8 cellular contexts compared by ENCODE assay signal in genomic region chr16:31386157-31386984, GRCh38. TPM values are rescaled to one million over a fixed set of nuclear protein-coding genes. Genes with fewer than 3 reads are reported as not detected.
DNase-seq lines count a peak whose midpoint lies in the region; ATAC-seq and TF ChIP-seq lines count a peak whose summit lies in the region.

No MANE protein-coding gene starts in this region.

- TF ChIP-seq CTCF in stomach (IDR thresholded peaks at IDR 0.05): no peak

- no peak overlapping the region for H3K4me3 ChIP-seq in stomach

- H3K27me3 Mint-ChIP-seq in immature natural killer cell (ENCODE audit: low read depth in 3 of 3): peaks cover 1 to 4% (median 2%) of the 10 kb centered on the region in 3 donors

- ATAC-seq in SK-N-SH treated with all-trans-retinoic acid at 6 μM for 48 hours (peak; percentile 31), HG03196 (IDR thresholded peaks at IDR 0.05; ENCODE audit: unreplicated experiment) (no peak), HG02759 (IDR thresholded peaks at IDR 0.05; ENCODE audit: unreplicated experiment) (no peak)

- WGBS in stomach, 5 donors: 39 to 48% (median 45%) methylated on average over 6 of the region's 6 CpGs

- H3K36me3 Mint-ChIP-seq in immature natural killer cell: peaks cover 6 to 15% (median 13%) of the 10 kb centered on the region in 3 donors

- H3K4me1 Mint-ChIP-seq in immature natural killer cell: peaks cover 26 to 49% of the 10 kb centered on the region in 2 donors

- H3K27ac ChIP-seq in stomach: no peak overlapping the region

- H3K27ac Mint-ChIP-seq in immature natural killer cell: peak overlapping the region in 4 of 6 donors; percentile 11 to 69 (median 18)

- DNase-seq in Ammon's horn (ENCODE audit: low spot score) (peak; percentile 80), GOT3 (lab: John Stamatoyannopoulos, UW) (peak; percentile 14), immature natural killer cell (peak; percentile 58 to 65 (median 65)), stomach (no peak), NCI-H2171 treated with DMSO at 0.1 percent for 48 hours (lab: John Stamatoyannopoulos, UW) (no peak)

- no peak for TF ChIP-seq EP300 in stomach (IDR thresholded peaks at IDR 0.05)

- peaks cover 0 to 30% (median 0%) of the 10 kb centered on the region in 3 donors for H3K27me3 ChIP-seq in stomach

- intact Hi-C loops in stomach (cut with DNase I; ENCODE audit: low total_unique reads): no loop called here

- no peak for TF ChIP-seq POLR2A in stomach (IDR thresholded peaks at IDR 0.05)

- H3K9me3 ChIP-seq in stomach: no peaks in the 10 kb centered on the region

- peaks cover 0 to 8% (median 0%) of the 10 kb centered on the region in 4 donors for H3K4me1 ChIP-seq in stomach

- H3K36me3 ChIP-seq in stomach: no peaks in the 10 kb centered on the region

- peak overlapping the region in 1 of 5 donors; percentile 19 for H3K4me3 Mint-ChIP-seq in immature natural killer cell

- H3K9me3 Mint-ChIP-seq in immature natural killer cell: no peaks in the 10 kb centered on the region

TF ChIP-seq in SK-N-SH treated with all-trans-retinoic acid at 6 μM for 48 hours, 23 proteins besides CTCF, POLR2A, EP300 and RAD21:
- no peak for TF ChIP-seq ISL1 (CRISPR knock-in tag; IDR thresholded peaks at IDR 0.05)
- TF ChIP-seq ZNF8 (CRISPR knock-in tag; IDR thresholded peaks at IDR 0.05): no peak
- TF ChIP-seq, protein P1, sequence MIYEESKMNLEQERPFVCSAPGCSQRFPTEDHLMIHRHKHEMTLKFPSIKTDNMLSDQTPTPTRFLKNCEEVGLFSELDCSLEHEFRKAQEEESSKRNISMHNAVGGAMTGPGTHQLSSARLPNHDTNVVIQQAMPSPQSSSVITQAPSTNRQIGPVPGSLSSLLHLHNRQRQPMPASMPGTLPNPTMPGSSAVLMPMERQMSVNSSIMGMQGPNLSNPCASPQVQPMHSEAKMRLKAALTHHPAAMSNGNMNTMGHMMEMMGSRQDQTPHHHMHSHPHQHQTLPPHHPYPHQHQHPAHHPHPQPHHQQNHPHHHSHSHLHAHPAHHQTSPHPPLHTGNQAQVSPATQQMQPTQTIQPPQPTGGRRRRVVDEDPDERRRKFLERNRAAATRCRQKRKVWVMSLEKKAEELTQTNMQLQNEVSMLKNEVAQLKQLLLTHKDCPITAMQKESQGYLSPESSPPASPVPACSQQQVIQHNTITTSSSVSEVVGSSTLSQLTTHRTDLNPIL (CRISPR knock-in tag; IDR thresholded peaks at IDR 0.05; ENCODE audit: low read depth): no peak
- no peak for TF ChIP-seq ZFP3 (CRISPR knock-in tag; IDR thresholded peaks at IDR 0.05)
- TF ChIP-seq ESRRG (CRISPR knock-in tag; IDR thresholded peaks at IDR 0.05): no peak
- TF ChIP-seq ARNTL (CRISPR knock-in tag; IDR thresholded peaks at IDR 0.05; ENCODE audit: borderline replicate concordance, low read depth): no peak
- TF ChIP-seq SNAI2 (CRISPR knock-in tag; IDR thresholded peaks at IDR 0.05): no peak
- TF ChIP-seq TCF4 (CRISPR knock-in tag; IDR thresholded peaks at IDR 0.05; ENCODE audit: borderline replicate concordance): no peak
- no peak for TF ChIP-seq CSDC2 (CRISPR knock-in tag; IDR thresholded peaks at IDR 0.05)
- TF ChIP-seq TOX (CRISPR knock-in tag; IDR thresholded peaks at IDR 0.05; ENCODE audit: borderline replicate concordance): no peak
- TF ChIP-seq PPARA (CRISPR knock-in tag; IDR thresholded peaks at IDR 0.05; ENCODE audit: borderline replicate concordance): no peak
- TF ChIP-seq, protein P2, sequence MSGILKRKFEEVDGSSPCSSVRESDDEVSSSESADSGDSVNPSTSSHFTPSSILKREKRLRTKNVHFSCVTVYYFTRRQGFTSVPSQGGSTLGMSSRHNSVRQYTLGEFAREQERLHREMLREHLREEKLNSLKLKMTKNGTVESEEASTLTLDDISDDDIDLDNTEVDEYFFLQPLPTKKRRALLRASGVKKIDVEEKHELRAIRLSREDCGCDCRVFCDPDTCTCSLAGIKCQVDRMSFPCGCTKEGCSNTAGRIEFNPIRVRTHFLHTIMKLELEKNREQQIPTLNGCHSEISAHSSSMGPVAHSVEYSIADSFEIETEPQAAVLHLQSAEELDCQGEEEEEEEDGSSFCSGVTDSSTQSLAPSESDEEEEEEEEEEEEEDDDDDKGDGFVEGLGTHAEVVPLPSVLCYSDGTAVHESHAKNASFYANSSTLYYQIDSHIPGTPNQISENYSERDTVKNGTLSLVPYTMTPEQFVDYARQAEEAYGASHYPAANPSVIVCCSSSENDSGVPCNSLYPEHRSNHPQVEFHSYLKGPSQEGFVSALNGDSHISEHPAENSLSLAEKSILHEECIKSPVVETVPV (CRISPR knock-in tag; IDR thresholded peaks at IDR 0.05): no peak
- no peak for TF ChIP-seq PATZ1 (CRISPR knock-in tag; IDR thresholded peaks at IDR 0.05; ENCODE audit: borderline replicate concordance)

RNA-seq across cellular contexts. Expression of gene ITGAD, which starts 6.8 kb away (rescaled TPM):
- under 1 TPM in 2 of 3 donors, not detected in 1; 0.27 to 0.47 TPM for polyA plus RNA-seq in immature natural killer cell
- total RNA-seq in stomach: under 1 TPM in 2 of 5 donors, not detected in 3; 0.29 to 0.37 TPM
- not detected for polyA plus RNA-seq in stomach

RNA-seq across cellular contexts. Expression of gene ITGAX, which starts 31.4 kb away (rescaled TPM):
- polyA plus RNA-seq in immature natural killer cell (10 to 100 TPM; 41.6 to 82.9 (median 47.9) TPM), stomach (1 to 10 TPM; 1.1 to 2.0 (median 1.9) TPM)
- 1 to 10 TPM in 4 of 5 donors, not detected in 1; 4.1 to 6.7 (median 5.6) TPM for total RNA-seq in stomach

RNA-seq across cellular contexts. Expression of gene COX6A2, which starts 41.8 kb away (rescaled TPM):
- polyA plus RNA-seq in immature natural killer cell (1 to 10 TPM in 2 of 3 donors, not detected in 1; 1.5 to 1.8 TPM), stomach (1 to 10 TPM in 2 of 3 donors, not detected in 1; 1.4 to 8.2 TPM)
- not detected for total RNA-seq in stomach

RNA-seq across cellular contexts. Expression of gene ZNF843, which starts 56.2 kb away (rescaled TPM):
- under 1 TPM in 2 of 3 donors, not detected in 1; 0.10 to 0.17 TPM for polyA plus RNA-seq in immature natural killer cell
- under 1 TPM in 2 of 5 donors, not detected in 3; 0.18 to 0.45 TPM for total RNA-seq in stomach
- polyA plus RNA-seq in stomach: under 1 TPM; 0.15 to 0.37 (median 0.31) TPM

Comparison
In these comparisons a context has a peak if more than half of its experiments do, and no peak if none do; other contexts are left out.
1. DNase-seq: peak in Ammon's horn (single experiment), GOT3 (single experiment) and immature natural killer cell (3 of 3); none in stomach (single experiment) and NCI-H2171 treated with DMSO at 0.1 percent for 48 hours (single experiment).
2. RNA of gene ITGAX, which starts 31.4 kb away (polyA plus RNA-seq): 41.6 to 82.9 TPM in immature natural killer cell; 1.1 to 2.0 TPM in stomach; every median in the first group is over 10 times any median in the second.